In the genomic region with DNA sequence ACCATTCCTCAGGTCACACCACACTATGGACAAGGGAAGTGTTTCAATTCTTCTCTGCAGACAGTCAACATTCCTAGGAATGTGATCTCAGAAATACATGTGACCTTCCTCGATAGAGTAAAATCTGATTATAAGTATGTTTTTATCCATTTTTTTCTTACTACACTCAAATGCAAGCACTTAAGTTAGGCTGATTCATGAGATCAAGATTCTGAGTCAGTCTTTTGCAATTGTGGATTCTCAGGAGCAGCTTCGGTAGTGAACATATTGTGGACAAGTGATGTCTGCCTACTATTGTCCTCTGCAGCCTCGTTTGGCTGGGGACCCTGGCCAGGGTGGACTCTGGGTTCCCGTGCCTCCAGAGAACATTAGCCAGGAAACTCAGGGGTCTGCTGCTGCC, we compare ENCODE assay signal across 25 cellular contexts. TPM values are rescaled to one million over a fixed set of nuclear protein-coding genes. Genes with fewer than 3 reads are reported as not detected.
DNase-seq lines count a peak whose midpoint lies in the region; ATAC-seq and TF ChIP-seq lines count a peak whose summit lies in the region.
"Had no signal": no experiment of that assay in that cellular context is flagged by ENCODE, and none has a peak within 500 bp of the region (broad histone marks: within the 10 kb centered on the region; RNA-seq: fewer than 3 reads in every experiment).

No MANE protein-coding gene starts in this region.

- H3K36me3 Mint-ChIP-seq in naive thymus-derived CD4-positive, alpha-beta T cell = peaks cover 0 to 6% (median 0%) of the 10 kb centered on the region in 5 donors

- POLR2A ChIA-PET in naive thymus-derived CD4-positive, alpha-beta T cell (lab: Charles Lee) = no interaction called here

- peaks cover 0 to 8% (median 0%) of the 10 kb centered on the region in 7 donors for H3K4me1 Mint-ChIP-seq in naive thymus-derived CD4-positive, alpha-beta T cell

- no peak overlapping the region for H3K4me3 Mint-ChIP-seq in naive thymus-derived CD4-positive, alpha-beta T cell

- TF ChIP-seq CTCF in fibroblast of pulmonary artery (IDR thresholded peaks at IDR 0.05; ENCODE audit: low read length, missing control alignments) = no peak

- no peak overlapping the region for H3K27ac Mint-ChIP-seq in naive thymus-derived CD4-positive, alpha-beta T cell

- no peaks in the 10 kb centered on the region for H3K36me3 ChIP-seq in naive thymus-derived CD4-positive, alpha-beta T cell (ENCODE audit: control insufficient read depth in 2 of 3, insufficient read depth in 3 of 3, low read length in 3 of 3)
- H3K36me3 ChIP-seq: BE2C, heart left ventricle, left lung, SJCRH30, tibial artery, WERI-Rb-1 had no signal

- no peak for ATAC-seq in naive thymus-derived CD4-positive, alpha-beta T cell
- no peak for ATAC-seq in GM18502 (IDR thresholded peaks at IDR 0.05; ENCODE audit: poor library complexity, unreplicated experiment)
- ATAC-seq: heart left ventricle, left lung, PC-3, psoas muscle had no signal

- no peaks in the 10 kb centered on the region for H3K4me1 ChIP-seq in naive thymus-derived CD4-positive, alpha-beta T cell (ENCODE audit: control insufficient read depth in 2 of 2, insufficient read depth in 2 of 2, low read length in 2 of 2)
- H3K4me1 ChIP-seq: BE2C, heart left ventricle, left lung, psoas muscle, SJCRH30, tibial artery had no signal

- H3K27ac ChIP-seq in naive thymus-derived CD4-positive, alpha-beta T cell (ENCODE audit: low read depth, low read length) = no peak overlapping the region
- H3K27ac ChIP-seq: heart left ventricle, left lung, psoas muscle, SJCRH30, tibial artery, WERI-Rb-1 had no signal

- H3K27me3 ChIP-seq in naive thymus-derived CD4-positive, alpha-beta T cell (ENCODE audit: control insufficient read depth in 2 of 2, insufficient read depth in 2 of 2, low read length in 2 of 2) = no peaks in the 10 kb centered on the region
- H3K27me3 ChIP-seq: BE2C, heart left ventricle, left lung, SJCRH30, tibial artery had no signal

- CTCF ChIA-PET in naive thymus-derived CD4-positive, alpha-beta T cell (lab: Charles Lee) = no interaction called here

- H3K9me3 ChIP-seq in naive thymus-derived CD4-positive, alpha-beta T cell (ENCODE audit: control insufficient read depth in 2 of 3, low read length in 3 of 3) = no peaks in the 10 kb centered on the region
- H3K9me3 ChIP-seq: BE2C, heart left ventricle, left lung, psoas muscle, SJCRH30, tibial artery had no signal

- intact Hi-C loops in naive thymus-derived CD4-positive, alpha-beta T cell (cut with micrococcal nuclease) = no loop called here

- DNase-seq in GM04503 (ENCODE audit: low read depth) = peak; percentile 41
- peak; percentile 6 for DNase-seq in amniotic stem cell (lab: John Stamatoyannopoulos, UW)
- DNase-seq in fibroblast of pulmonary artery (ENCODE audit: low read depth) = peak; percentile 58
- DNase-seq in stromal cell of bone marrow (ENCODE audit: low read depth) = peak; percentile 65
- DNase-seq in naive thymus-derived CD4-positive, alpha-beta T cell = no peak
- no peak for DNase-seq in C1 segment of cervical spinal cord (lab: John Stamatoyannopoulos, UW)
- DNase-seq: activated effector memory CD4-positive, alpha-beta T cell treated with Interleukin-2 at 50 U/mL for 16 hours; BE2C; COR-L47; heart left ventricle; KG1; left lung; NCI-H1930; NCI-H345; PC-3; psoas muscle; SJCRH30; small intestine; stimulated activated naive CD4-positive, alpha-beta T cell treated with Interleukin-2 at 50 U/mL for 16 hours; T-helper 2 cell; tibial artery; WERI-Rb-1 had no signal

- H3K4me3 ChIP-seq in fibroblast of pulmonary artery (replicated peaks; ENCODE audit: low read depth, low read length) = no peak overlapping the region
- H3K4me3 ChIP-seq in naive thymus-derived CD4-positive, alpha-beta T cell (ENCODE audit: low read length) = no peak overlapping the region
- H3K4me3 ChIP-seq: heart left ventricle, left lung, psoas muscle, SJCRH30, tibial artery had no signal

- H3K27me3 Mint-ChIP-seq in naive thymus-derived CD4-positive, alpha-beta T cell = no peaks in the 10 kb centered on the region

- no peaks in the 10 kb centered on the region for H3K9me3 Mint-ChIP-seq in naive thymus-derived CD4-positive, alpha-beta T cell

RNA-seq across cellular contexts. Expression of a gene that starts 3.2 kb away (rescaled TPM):
- not detected for total RNA-seq in naive thymus-derived CD4-positive, alpha-beta T cell
- polyA plus RNA-seq in naive thymus-derived CD4-positive, alpha-beta T cell = not detected
- total RNA-seq: cardiac septum, left lung, PC-3, psoas muscle, SJCRH30 had no signal
- polyA plus RNA-seq: esophagus, heart left ventricle, small intestine had no signal

Comparison
In these comparisons a context has a peak if more than half of its experiments do, and no peak if none do; other contexts are left out.
1. DNase-seq: peak in GM04503 (single experiment), amniotic stem cell (single experiment), fibroblast of pulmonary artery (single experiment) and stromal cell of bone marrow (single experiment); none in naive thymus-derived CD4-positive, alpha-beta T cell (0 of 9) and C1 segment of cervical spinal cord (0 of 14).